Comparison of ENCODE assay signal across 10 cellular contexts in the genomic region with DNA sequence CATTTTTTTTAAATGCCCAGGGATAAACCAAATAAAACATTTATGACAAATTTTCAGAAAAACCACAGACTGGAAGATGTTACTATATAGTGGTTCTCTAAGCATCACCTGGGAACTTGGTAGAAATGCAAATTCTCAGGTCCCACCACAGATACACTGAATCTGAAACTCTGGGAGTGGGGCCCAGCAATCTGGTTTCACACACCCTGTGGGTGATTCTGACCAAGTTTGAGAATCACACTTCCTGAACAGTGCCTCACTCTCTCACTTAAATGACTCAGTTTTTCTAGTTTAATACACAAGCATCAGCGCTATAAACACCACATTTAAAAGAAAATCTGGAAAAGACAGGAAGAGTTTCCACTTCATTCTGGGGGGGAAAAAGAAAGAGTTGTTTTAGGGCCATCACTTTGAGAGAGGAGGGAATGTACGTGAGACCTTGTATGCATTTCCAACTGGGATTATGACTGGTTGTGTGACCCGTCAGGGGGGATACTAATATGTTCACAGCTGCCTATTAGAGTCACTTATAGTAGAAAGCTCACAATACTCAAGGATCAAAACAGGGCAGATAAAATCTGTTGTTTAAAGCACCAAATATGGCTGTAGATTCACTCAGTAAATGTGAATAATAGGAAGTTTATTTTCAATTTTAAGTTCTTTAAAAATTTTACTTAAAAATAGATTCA.
A peak's percentile ranks its signal among the peaks of the same experiment; 100 is the strongest.
DNase-seq lines count a peak whose midpoint lies in the region; ATAC-seq and TF ChIP-seq lines count a peak whose summit lies in the region.
"Had no signal": no experiment of that assay in that cellular context is flagged by ENCODE, and none has a peak within 500 bp of the region (broad histone marks: within the 10 kb centered on the region; RNA-seq: fewer than 3 reads in every experiment).

No MANE protein-coding gene starts in this region.

- TF ChIP-seq CTCF in GM12865 (IDR thresholded peaks at IDR 0.05; ENCODE audit: insufficient read depth, low read depth, low read length, missing control alignments): no peak

- peak; percentile 74 for DNase-seq in GM12865 (ENCODE audit: low read depth)
- peak; percentile 31 for DNase-seq in activated naive CD4-positive, alpha-beta T cell treated with anti-CD3 and anti-CD28 coated beads, Interleukin-2, amount 50 U/mL, for 16 hours
- DNase-seq in NCI-H526 treated with DMSO at 0.1 percent for 48 hours (lab: John Stamatoyannopoulos, UW): no peak
- no peak for DNase-seq in DMS 273 treated with DMSO at 0.1 percent for 48 hours (lab: John Stamatoyannopoulos, UW)
- DNase-seq in NCI-H82 (lab: John Stamatoyannopoulos, UW): no peak
- DNase-seq in NCI-H774 (lab: John Stamatoyannopoulos, UW): no peak
- DNase-seq: H9 had no signal

- ATAC-seq in GM19468 (IDR thresholded peaks at IDR 0.05; ENCODE audit: extremely low read depth, unreplicated experiment): peak; percentile 77
- ATAC-seq in HG03135 (IDR thresholded peaks at IDR 0.05; ENCODE audit: unreplicated experiment): peak; percentile 81

- no peak overlapping the region for H3K4me3 ChIP-seq in GM12865 (ENCODE audit: low read depth, low read length)
- H3K4me3 ChIP-seq: BLaER1 treated with 17β-estradiol and CSF1 and Interleukin-3, amounts not matched to agents 10 nM and 100 nM had no signal

Comparison
In these comparisons a context has a peak if more than half of its experiments do, and no peak if none do; other contexts are left out.
1. DNase-seq: peak in GM12865 (single experiment) and activated naive CD4-positive, alpha-beta T cell treated with anti-CD3 and anti-CD28 coated beads, Interleukin-2, amount 50 U/mL, for 16 hours (single experiment); none in NCI-H526 treated with DMSO at 0.1 percent for 48 hours (single experiment), DMS 273 treated with DMSO at 0.1 percent for 48 hours (single experiment), NCI-H82 (single experiment) and NCI-H774 (single experiment).